ENCODE assay signal across 19 cellular contexts in the genomic region with DNA sequence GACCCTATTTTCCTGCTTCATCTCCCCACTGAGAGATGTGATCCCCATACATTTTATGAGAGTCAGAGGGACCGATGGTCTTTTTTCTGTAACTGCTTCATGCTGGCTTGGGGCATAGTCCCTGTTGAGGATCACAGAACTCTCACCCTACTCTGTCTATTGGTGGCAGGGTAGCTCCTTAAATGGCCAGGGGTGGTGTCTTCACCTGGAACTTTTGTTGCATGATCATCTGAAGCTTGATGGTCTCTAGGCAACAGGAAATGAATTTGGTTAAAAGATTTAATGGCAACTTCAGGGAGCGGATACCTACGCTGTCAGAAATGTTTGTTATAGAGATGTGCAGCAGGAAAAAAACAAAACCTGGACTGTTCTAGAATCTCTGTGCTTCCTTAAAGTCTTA.
DNase-seq lines count a peak whose midpoint lies in the region; ATAC-seq and TF ChIP-seq lines count a peak whose summit lies in the region.
"Had no signal": no experiment of that assay in that cellular context is flagged by ENCODE, and none has a peak within 500 bp of the region (broad histone marks: within the 10 kb centered on the region; RNA-seq: fewer than 3 reads in every experiment).

No MANE protein-coding gene starts in this region.

- no TSS peak for BruUV-seq in Calu3 (replicated peaks; lab: Mats Ljungman, UMichigan)

- WGBS in suprapubic skin, result 95% methylated on average over 3 of the region's 3 CpGs

- H3K36me3 ChIP-seq in suprapubic skin, result no peaks in the 10 kb centered on the region
- H3K36me3 ChIP-seq: tibial artery had no signal

- no peak for TF ChIP-seq POLR2A in suprapubic skin (IDR thresholded peaks at IDR 0.05)

- H3K9me3 Mint-ChIP-seq in Calu3 (ENCODE audit: low read depth, unreplicated experiment) (no peaks in the 10 kb centered on the region), osteocyte (ENCODE audit: unreplicated experiment) (no peaks in the 10 kb centered on the region)
- H3K9me3 Mint-ChIP-seq in activated CD8-positive, alpha-beta T cell treated with anti-CD3 and anti-CD28 coated beads for 36 hours, result no peaks in the 10 kb centered on the region
- H3K9me3 Mint-ChIP-seq: activated T-cell treated with anti-CD3 and anti-CD28 coated beads, Interleukin-2, amount 50 U/mL, for 24 hours; central memory CD8-positive, alpha-beta T cell; T-cell had no signal

- H3K27ac Mint-ChIP-seq in Calu3 (ENCODE audit: unreplicated experiment) (no peak overlapping the region), osteocyte (ENCODE audit: unreplicated experiment) (no peak overlapping the region)
- no peak overlapping the region for H3K27ac Mint-ChIP-seq in activated CD8-positive, alpha-beta T cell treated with anti-CD3 and anti-CD28 coated beads for 36 hours
- H3K27ac Mint-ChIP-seq: activated T-cell treated with anti-CD3 and anti-CD28 coated beads, Interleukin-2, amount 50 U/mL, for 24 hours; T-cell had no signal

- DNase-seq in Calu3 (peak; percentile 8), LNCaP clone FGC (ENCODE audit: low read depth) (no peak), choroid plexus epithelial cell (ENCODE audit: low read depth) (no peak), suprapubic skin (ENCODE audit: low spot score in 2 of 2) (no peak), osteocyte (ENCODE audit: extremely low spot score, unreplicated experiment) (no peak)
- no peak for DNase-seq in activated CD8-positive, alpha-beta T cell treated with anti-CD3 and anti-CD28 coated beads for 36 hours
- no peak for DNase-seq in activated effector memory CD4-positive, alpha-beta T cell treated with anti-CD3 and anti-CD28 coated beads, Interleukin-2, amount 50 U/mL, for 16 hours
- DNase-seq: activated CD4-positive, alpha-beta T cell treated with anti-CD3 and anti-CD28 coated beads for 4 hours; activated T-cell treated with anti-CD3 and anti-CD28 coated beads, Interleukin-2, amount 50 U/mL, for 24 hours; NCI-H187 treated with DMSO at 0.1 percent for 48 hours; NCI-H524; right cardiac atrium; RPMI8226; stimulated activated CD4-positive, alpha-beta T cell treated with anti-CD3 and anti-CD28 coated beads, Interleukin-2, amount 100 ng/mL, for 48 hours; tibial artery had no signal

- TF ChIP-seq CTCF in Calu3 (IDR thresholded peaks at IDR 0.05; ENCODE audit: unreplicated experiment), result no peak
- TF ChIP-seq CTCF in LNCaP clone FGC (IDR thresholded peaks at IDR 0.05; ENCODE audit: control insufficient read depth, extremely low read depth, insufficient read depth), result peak; percentile 39; the same call in 1 of the 2 replicates
- peak; percentile 2 for TF ChIP-seq CTCF in choroid plexus epithelial cell (conservative IDR thresholded peaks at IDR 0.05; ENCODE audit: low read depth, low read length)
- no peak for TF ChIP-seq CTCF in suprapubic skin (IDR thresholded peaks at IDR 0.05)
- no peak for TF ChIP-seq CTCF in osteocyte (IDR thresholded peaks at IDR 0.05)
- TF ChIP-seq CTCF in activated CD8-positive, alpha-beta T cell treated with anti-CD3 and anti-CD28 coated beads for 36 hours (IDR thresholded peaks at IDR 0.05), result no peak

- H3K4me1 ChIP-seq in suprapubic skin, result no peaks in the 10 kb centered on the region
- H3K4me1 ChIP-seq: tibial artery had no signal

- H3K9me3 ChIP-seq in suprapubic skin, result no peaks in the 10 kb centered on the region
- H3K9me3 ChIP-seq: tibial artery had no signal

- no peak overlapping the region for H3K4me3 Mint-ChIP-seq in Calu3 (ENCODE audit: low read depth, unreplicated experiment)
- no peak overlapping the region for H3K4me3 Mint-ChIP-seq in osteocyte (ENCODE audit: unreplicated experiment)
- no peak overlapping the region for H3K4me3 Mint-ChIP-seq in activated CD8-positive, alpha-beta T cell treated with anti-CD3 and anti-CD28 coated beads for 36 hours
- H3K4me3 Mint-ChIP-seq: activated T-cell treated with anti-CD3 and anti-CD28 coated beads, Interleukin-2, amount 50 U/mL, for 24 hours; central memory CD8-positive, alpha-beta T cell; T-cell had no signal

- POLR2A ChIA-PET in activated CD8-positive, alpha-beta T cell treated with anti-CD3 and anti-CD28 coated beads for 36 hours (lab: Charles Lee), result interaction anchor here (1.2 kb wide), 1 partner anchor 28 kb away, joined by 3 read pairs; no protein-coding TSS in a partner anchor

- ATAC-seq in GM19372 (IDR thresholded peaks at IDR 0.05; ENCODE audit: low read depth, unreplicated experiment), result peak; percentile 57
- no peak for ATAC-seq in activated CD8-positive, alpha-beta T cell treated with anti-CD3 and anti-CD28 coated beads for 36 hours
- ATAC-seq: right cardiac atrium had no signal

- H3K27ac ChIP-seq in suprapubic skin, result no peak overlapping the region
- H3K27ac ChIP-seq: tibial artery had no signal

- H3K36me3 Mint-ChIP-seq in Calu3 (ENCODE audit: insufficient read depth, unreplicated experiment), result peaks cover 7% of the 10 kb centered on the region
- H3K36me3 Mint-ChIP-seq in osteocyte (ENCODE audit: unreplicated experiment), result no peaks in the 10 kb centered on the region
- H3K36me3 Mint-ChIP-seq in activated CD8-positive, alpha-beta T cell treated with anti-CD3 and anti-CD28 coated beads for 36 hours (ENCODE audit: low read depth), result no peaks in the 10 kb centered on the region
- H3K36me3 Mint-ChIP-seq: T-cell had no signal

- CTCF ChIA-PET in Calu3 (lab: Charles Lee), result interaction anchor here (0.5 kb wide), 1 partner anchor 1213 kb away, joined by 4 read pairs; no protein-coding TSS in a partner anchor
- CTCF ChIA-PET in activated CD8-positive, alpha-beta T cell treated with anti-CD3 and anti-CD28 coated beads for 36 hours (lab: Charles Lee), result interaction anchor here (1.6 to 1.9 kb wide), 3 partner anchors 27 to 253 kb away, joined by 3 to 9 read pairs (median 4); no protein-coding TSS in a partner anchor

- intact Hi-C loops in Calu3 (cut with micrococcal nuclease; ENCODE audit: unreplicated experiment), result loop anchor here (5.0 to 10.0 kb wide), 2 partner anchors 100 to 158 kb away; no protein-coding TSS in a partner anchor
- intact Hi-C loops in activated CD8-positive, alpha-beta T cell treated with anti-CD3 and anti-CD28 coated beads for 36 hours (cut with micrococcal nuclease), result no loop called here

- H3K27me3 Mint-ChIP-seq in Calu3 (ENCODE audit: unreplicated experiment) (no peaks in the 10 kb centered on the region), osteocyte (ENCODE audit: unreplicated experiment) (peaks cover 14% of the 10 kb centered on the region)
- H3K27me3 Mint-ChIP-seq in activated CD8-positive, alpha-beta T cell treated with anti-CD3 and anti-CD28 coated beads for 36 hours, result peaks cover 2% of the 10 kb centered on the region
- H3K27me3 Mint-ChIP-seq: central memory CD8-positive, alpha-beta T cell had no signal

- H3K4me1 Mint-ChIP-seq in Calu3 (ENCODE audit: low read depth, unreplicated experiment), result no peaks in the 10 kb centered on the region
- no peaks in the 10 kb centered on the region for H3K4me1 Mint-ChIP-seq in osteocyte (ENCODE audit: unreplicated experiment)
- H3K4me1 Mint-ChIP-seq in activated CD8-positive, alpha-beta T cell treated with anti-CD3 and anti-CD28 coated beads for 36 hours (ENCODE audit: low read depth), result no peaks in the 10 kb centered on the region
- H3K4me1 Mint-ChIP-seq: central memory CD8-positive, alpha-beta T cell had no signal

- H3K4me3 ChIP-seq in LNCaP clone FGC (ENCODE audit: low read depth, low read length) (no peak overlapping the region), choroid plexus epithelial cell (ENCODE audit: low read depth, low read length) (no peak overlapping the region), suprapubic skin (no peak overlapping the region)
- H3K4me3 ChIP-seq: lung, tibial artery had no signal

- no peaks in the 10 kb centered on the region for H3K27me3 ChIP-seq in suprapubic skin
- H3K27me3 ChIP-seq: tibial artery had no signal

- no peak for TF ChIP-seq EP300 in suprapubic skin (IDR thresholded peaks at IDR 0.05)

Comparison
In these comparisons a context has a peak if more than half of its experiments do, and no peak if none do; other contexts are left out.
1. CTCF ChIP-seq: peak in LNCaP clone FGC (single experiment) and choroid plexus epithelial cell (single experiment); none in Calu3 (single experiment), suprapubic skin (0 of 2), osteocyte (single experiment) and activated CD8-positive, alpha-beta T cell treated with anti-CD3 and anti-CD28 coated beads for 36 hours (single experiment).